ENCODE assay signal across 22 cellular contexts in genomic region chr2:109403841-109404201, GRCh38.
DNase-seq lines count a peak whose midpoint lies in the region; ATAC-seq and TF ChIP-seq lines count a peak whose summit lies in the region.
"Had no signal": no experiment of that assay in that cellular context is flagged by ENCODE, and none has a peak within 500 bp of the region (broad histone marks: within the 10 kb centered on the region; RNA-seq: fewer than 3 reads in every experiment).

No MANE protein-coding gene starts in this region.

- H3K9me3 ChIP-seq in osteoblast (ENCODE audit: low read depth, low read length) = no peaks in the 10 kb centered on the region
- H3K9me3 ChIP-seq: A549, adrenal gland, lower lobe of right lung, neutrophil, uterus had no signal

- H4K20me1 ChIP-seq in osteoblast (ENCODE audit: insufficient read depth, low read length) = peaks cover 30% of the 10 kb centered on the region

- H3K36me3 ChIP-seq in osteoblast (ENCODE audit: insufficient read depth, low read length) = no peaks in the 10 kb centered on the region
- H3K36me3 ChIP-seq: adrenal gland, cardiac muscle cell, lower lobe of right lung, uterus had no signal

- no peaks in the 10 kb centered on the region for H3K27me3 Mint-ChIP-seq in activated CD4-positive, alpha-beta T cell treated with anti-CD3 and anti-CD28 coated beads, Interleukin-2, amount 10 ng/mL, durations not matched to agents 24 days and 14 days
- H3K27me3 Mint-ChIP-seq in activated T-cell treated with anti-CD3 and anti-CD28 coated beads, Interleukin-2, amount 50 U/mL, for 72 hours (ENCODE audit: low read depth) = no peaks in the 10 kb centered on the region

- H3K27ac ChIP-seq in osteoblast (ENCODE audit: low read depth, low read length) = no peak overlapping the region
- H3K27ac ChIP-seq: A549, adrenal gland, C4-2B, cardiac muscle cell, lower lobe of right lung, neutrophil, uterus had no signal

- no peaks in the 10 kb centered on the region for H3K79me2 ChIP-seq in osteoblast (ENCODE audit: insufficient read depth, low read length)

- ATAC-seq in activated T-cell treated with anti-CD3 and anti-CD28 coated beads, Interleukin-2, amount 50 U/mL, for 72 hours (replicated peaks in 1 of 2) = peak; percentile 55 to 58
- ATAC-seq in HG03469 (IDR thresholded peaks at IDR 0.05; ENCODE audit: unreplicated experiment) = no peak
- ATAC-seq: lower lobe of right lung had no signal

- peaks cover 6% of the 10 kb centered on the region for H3K4me1 Mint-ChIP-seq in activated CD4-positive, alpha-beta T cell treated with anti-CD3 and anti-CD28 coated beads, Interleukin-2, amount 10 ng/mL, durations not matched to agents 24 days and 14 days
- peaks cover 27% of the 10 kb centered on the region for H3K4me1 Mint-ChIP-seq in activated T-cell treated with anti-CD3 and anti-CD28 coated beads, Interleukin-2, amount 50 U/mL, for 72 hours (ENCODE audit: low read depth)

- H2AFZ ChIP-seq in osteoblast (ENCODE audit: low read length) = no peak overlapping the region

- no peaks in the 10 kb centered on the region for H3K36me3 Mint-ChIP-seq in activated CD4-positive, alpha-beta T cell treated with anti-CD3 and anti-CD28 coated beads, Interleukin-2, amount 10 ng/mL, durations not matched to agents 24 days and 14 days (ENCODE audit: low read depth)
- H3K36me3 Mint-ChIP-seq in activated T-cell treated with anti-CD3 and anti-CD28 coated beads, Interleukin-2, amount 50 U/mL, for 72 hours (ENCODE audit: insufficient read depth in 2 of 2) = no peaks in the 10 kb centered on the region

- no peak for DNase-seq in activated CD4-positive, alpha-beta T cell treated with anti-CD3 and anti-CD28 coated beads, Interleukin-2, amount 10 ng/mL, durations not matched to agents 24 days and 14 days
- no peak for DNase-seq in activated CD4-positive, alpha-beta T cell treated with anti-CD3 and anti-CD28 coated beads, Interleukin-2, amount 50 U/mL, for 1 hour
- DNase-seq in ELR (ENCODE audit: low read depth) = peak; percentile 63
- peak in 1 of 2 donors; percentile 13 for DNase-seq in activated T-cell treated with anti-CD3 and anti-CD28 coated beads, Interleukin-2, amount 50 U/mL, for 72 hours
- DNase-seq in osteoblast (ENCODE audit: insufficient read length, low spot score, missing footprints) = peak; percentile 90
- no peak for DNase-seq in DMS 273 treated with DMSO at 0.1 percent for 48 hours (lab: John Stamatoyannopoulos, UW)
- DNase-seq in GDM1 (lab: John Stamatoyannopoulos, UW) = no peak
- DNase-seq: adrenal gland, islet precursor cell, lower lobe of right lung, NCI-H146, NCI-H2171, NCI-H526 treated with DMSO at 0.1 percent for 48 hours, SHP77 treated with DMSO at 0.1 percent for 48 hours, T-helper 1 cell, uterus had no signal

- no peak for TF ChIP-seq CTCF in osteoblast (IDR thresholded peaks at IDR 0.05; ENCODE audit: extremely low read depth, low read depth, low read length)

- peaks cover 3% of the 10 kb centered on the region for H3K4me1 ChIP-seq in osteoblast (ENCODE audit: insufficient read depth, low read length)
- H3K4me1 ChIP-seq: A549, adrenal gland, lower lobe of right lung, uterus had no signal

- H3K4me3 ChIP-seq in osteoblast (ENCODE audit: insufficient read depth, low read length) = no peak overlapping the region
- H3K4me3 ChIP-seq: A549, adrenal gland, cardiac muscle cell, lower lobe of right lung, uterus had no signal

- no peaks in the 10 kb centered on the region for H3K27me3 ChIP-seq in osteoblast (ENCODE audit: insufficient read depth, low read length)
- H3K27me3 ChIP-seq: adrenal gland, cardiac muscle cell, uterus had no signal

- H3K4me3 Mint-ChIP-seq in activated CD4-positive, alpha-beta T cell treated with anti-CD3 and anti-CD28 coated beads, Interleukin-2, amount 10 ng/mL, durations not matched to agents 24 days and 14 days = no peak overlapping the region
- peak overlapping the region in 1 of 2 donors; percentile 62 for H3K4me3 Mint-ChIP-seq in activated T-cell treated with anti-CD3 and anti-CD28 coated beads, Interleukin-2, amount 50 U/mL, for 72 hours

- no peak overlapping the region for H3K4me2 ChIP-seq in osteoblast (ENCODE audit: insufficient read depth, low read length)
- H3K4me2 ChIP-seq: A549 had no signal

- intact Hi-C loops in activated CD4-positive, alpha-beta T cell treated with anti-CD3 and anti-CD28 coated beads, Interleukin-2, amount 10 ng/mL, durations not matched to agents 24 days and 14 days (cut with micrococcal nuclease) = no loop called here

- no peaks in the 10 kb centered on the region for H3K9me3 Mint-ChIP-seq in activated CD4-positive, alpha-beta T cell treated with anti-CD3 and anti-CD28 coated beads, Interleukin-2, amount 10 ng/mL, durations not matched to agents 24 days and 14 days
- H3K9me3 Mint-ChIP-seq in activated T-cell treated with anti-CD3 and anti-CD28 coated beads, Interleukin-2, amount 50 U/mL, for 72 hours = no peaks in the 10 kb centered on the region
- H3K9me3 Mint-ChIP-seq: activated T-helper 2 cell treated with anti-CD3 and anti-CD28 coated beads, Interferon-gamma antibody, Interleukin-2, Interleukin-4, amounts not matched to agents 10 μg/mL and 5 μg/mL and 100 μg/mL, durations not matched to agents 14 hours and 24 hours and 36 hours had no signal

- peak overlapping the region; percentile 32 for H3K27ac Mint-ChIP-seq in activated CD4-positive, alpha-beta T cell treated with anti-CD3 and anti-CD28 coated beads, Interleukin-2, amount 10 ng/mL, durations not matched to agents 24 days and 14 days
- no peak overlapping the region for H3K27ac Mint-ChIP-seq in activated T-cell treated with anti-CD3 and anti-CD28 coated beads, Interleukin-2, amount 50 U/mL, for 72 hours
- H3K27ac Mint-ChIP-seq: activated T-helper 2 cell treated with anti-CD3 and anti-CD28 coated beads, Interferon-gamma antibody, Interleukin-2, Interleukin-4, amounts not matched to agents 10 μg/mL and 5 μg/mL and 100 μg/mL, durations not matched to agents 14 hours and 24 hours and 36 hours had no signal

Comparison
In these comparisons a context has a peak if more than half of its experiments do, and no peak if none do; other contexts are left out.
1. DNase-seq: peak in ELR (single experiment) and osteoblast (single experiment); none in activated CD4-positive, alpha-beta T cell treated with anti-CD3 and anti-CD28 coated beads, Interleukin-2, amount 10 ng/mL, durations not matched to agents 24 days and 14 days (single experiment), activated CD4-positive, alpha-beta T cell treated with anti-CD3 and anti-CD28 coated beads, Interleukin-2, amount 50 U/mL, for 1 hour (single experiment), DMS 273 treated with DMSO at 0.1 percent for 48 hours (single experiment) and GDM1 (single experiment).